ENCODE assay signal across 8 cellular contexts in the genomic region with DNA sequence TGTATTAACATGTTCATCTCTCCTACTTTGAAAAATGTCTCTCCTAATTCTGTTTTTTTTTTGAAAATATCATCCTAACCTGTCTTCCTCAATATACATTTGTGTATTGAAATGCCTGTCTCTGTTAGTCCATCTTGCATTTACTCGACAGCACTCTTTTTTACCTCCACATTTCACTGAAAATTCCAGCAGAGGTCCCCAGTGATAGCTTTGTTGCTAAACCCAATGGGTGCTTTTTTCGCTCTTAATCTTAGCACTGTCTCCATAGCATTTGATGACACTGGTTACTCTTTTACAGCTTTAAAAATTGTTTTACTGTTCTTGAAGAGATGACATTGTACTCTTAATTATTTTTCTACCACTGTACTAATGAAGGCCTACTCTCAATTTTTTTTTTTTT. TPM values are rescaled to one million over a fixed set of nuclear protein-coding genes. Genes with fewer than 3 reads are reported as not detected.
A peak's percentile ranks its signal among the peaks of the same experiment; 100 is the strongest.
DNase-seq lines count a peak whose midpoint lies in the region; ATAC-seq, FAIRE-seq and TF ChIP-seq lines count a peak whose summit lies in the region.

No MANE protein-coding gene starts in this region.

- H3K9me3 ChIP-seq in A549 (no peaks in the 10 kb centered on the region), heart left ventricle (no peaks in the 10 kb centered on the region), prostate gland (no peaks in the 10 kb centered on the region)

- H3K4me2 ChIP-seq in A549: no peak overlapping the region

- H3K9me3 Mint-ChIP-seq in CD14-positive monocyte: no peaks in the 10 kb centered on the region

- H3K27ac Mint-ChIP-seq in CD14-positive monocyte: peak overlapping the region in 1 of 7 donors; percentile 1

- no peak for FAIRE-seq in A549 (lab: Jason Lieb, UNC)

- H3K4me1 ChIP-seq in A549 (peaks cover 35% of the 10 kb centered on the region), heart left ventricle (peaks cover 0 to 56% (median 23%) of the 10 kb centered on the region in 12 donors), prostate gland (replicated peaks) (peaks cover 3% of the 10 kb centered on the region)

- H3K4me3 ChIP-seq in A549: no peak overlapping the region
- no peak overlapping the region for H3K4me3 ChIP-seq in GM12875 (ENCODE audit: low read depth, low read length)
- no peak overlapping the region for H3K4me3 ChIP-seq in heart left ventricle
- H3K4me3 ChIP-seq in prostate gland: no peak overlapping the region

- TF ChIP-seq POLR2A in A549 (IDR thresholded peaks at IDR 0.05; ENCODE audit: low read length): no peak
- no peak for TF ChIP-seq POLR2A in heart left ventricle (IDR thresholded peaks at IDR 0.05)
- TF ChIP-seq POLR2A in prostate gland (IDR thresholded peaks at IDR 0.05): no peak

- no peak overlapping the region for H3K4me3 Mint-ChIP-seq in CD14-positive monocyte

- TF ChIP-seq EP300 in A549 (IDR thresholded peaks at IDR 0.05): no peak

- ATAC-seq in A549 (peak; percentile 59 to 76; a peak in 3 of 6 replicates), heart left ventricle (peak in 2 of 4 donors; percentile 54 to 60), GM18858 (IDR thresholded peaks at IDR 0.05; ENCODE audit: unreplicated experiment) (no peak), GM18502 (IDR thresholded peaks at IDR 0.05; ENCODE audit: poor library complexity, unreplicated experiment) (no peak)

- H3K36me3 ChIP-seq in heart left ventricle (no peaks in the 10 kb centered on the region), prostate gland (no peaks in the 10 kb centered on the region)

- POLR2A ChIA-PET in A549 (lab: Yijun Ruan, JAX): interaction anchor here (0.7 kb wide), 1 partner anchor 158 kb away, joined by 4 read pairs; no protein-coding TSS in a partner anchor

- in situ Hi-C loops in SK-MEL-5 (cut with HindIII; ENCODE audit: low pct_unique_long_range_greater_than_20kb, low sequenced_read_pairs): no loop called here

- H3K27ac ChIP-seq in A549 (no peak overlapping the region; a peak in 1 of 6 replicates), heart left ventricle (no peak overlapping the region), prostate gland (no peak overlapping the region)

- H3K36me3 Mint-ChIP-seq in CD14-positive monocyte: peaks cover 9 to 17% of the 10 kb centered on the region in 2 donors

- H3K27me3 Mint-ChIP-seq in CD14-positive monocyte (ENCODE audit: low read depth in 3 of 3): peaks cover 0 to 1% (median 0%) of the 10 kb centered on the region in 3 donors

- TF ChIP-seq CTCF in A549 (IDR thresholded peaks at IDR 0.05) (peak; percentile 38), GM12875 (IDR thresholded peaks at IDR 0.05; ENCODE audit: borderline replicate concordance, insufficient read depth, low read depth, low read length) (peak; percentile 27; the same call in 1 of the 2 replicates), heart left ventricle (IDR thresholded peaks at IDR 0.05) (peak in 10 of 12 donors; percentile 23 to 57 (median 38)), prostate gland (IDR thresholded peaks at IDR 0.05) (peak in 1 of 4 experiments; percentile 10), CD14-positive monocyte (IDR thresholded peaks at IDR 0.05) (no peak)

- H3K27me3 ChIP-seq in heart left ventricle (no peaks in the 10 kb centered on the region), prostate gland (replicated peaks; ENCODE audit: insufficient read depth) (no peaks in the 10 kb centered on the region)

- CTCF ChIA-PET in A549 (lab: Yijun Ruan, JAX): interaction anchor here (0.6 to 2.4 kb wide), 15 partner anchors 9 to 696 kb away, joined by 3 to 13 read pairs (median 4); no protein-coding TSS in a partner anchor

- intact Hi-C loops in heart left ventricle (cut with DNase I) (loop anchor here in 5 of 10 donors (2.0 to 5.0 kb wide), 3 partner anchors 140 to 145 kb away; no protein-coding TSS in a partner anchor), prostate gland (cut with DNase I) (no loop called here), CD14-positive monocyte (cut with micrococcal nuclease) (loop anchor here in 1 of 2 donors (10.0 kb wide), 1 partner anchor 137 kb away; no protein-coding TSS in a partner anchor)

- H3K4me1 Mint-ChIP-seq in CD14-positive monocyte: peaks cover 29% of the 10 kb centered on the region

- TF ChIP-seq RAD21 in A549 (conservative IDR thresholded peaks at IDR 0.05 in 1 of 2, IDR thresholded peaks at IDR 0.05 in 1 of 2): peak; percentile 57 to 61

- 53% methylated on average over 2 of the region's 2 CpGs for WGBS in A549 (ENCODE audit: missing lambda C conversion rate)
- WGBS in heart left ventricle, 4 donors: 43 to 60% (median 59%) methylated on average over 2 of the region's 2 CpGs
- 90% methylated on average over 2 of the region's 2 CpGs for WGBS in prostate gland

- DNase-seq in A549 (ENCODE audit: low read depth in 1 of 2, low spot score in 1 of 2) (peak in 1 of 2 experiments; percentile 47), SK-MEL-5 (ENCODE audit: low read depth, low spot score) (peak; percentile 72), heart left ventricle (no peak), prostate gland (ENCODE audit: low spot score) (no peak), CD14-positive monocyte (ENCODE audit: low spot score) (no peak)

TF ChIP-seq in A549, 52 proteins besides CTCF, POLR2A, EP300 and RAD21:
- TF ChIP-seq KDM1A (IDR thresholded peaks at IDR 0.05; ENCODE audit: low read depth) (no peak), SMC3 (IDR thresholded peaks at IDR 0.05) (peak; percentile 59)

RNA-seq across cellular contexts. Expression of a gene that starts 10.8 kb away (rescaled TPM):
- polyA plus RNA-seq in A549 (2011; rRNA removed) (93.7 and 108 TPM in 2 replicates), A549 (2017; fragmentation: RNase III; extraction: RNeasy Plus Mini Kit Qiagen cat#74134 plus additional on column Dnase treatment) (45.1 to 52.9 TPM (median 52.6 TPM) in 3 replicates), heart left ventricle (10 to 100 TPM; 48.5 to 50.4 TPM), CD14-positive monocyte (10 to 100 TPM; 31.3 to 41.4 TPM)
- polyA plus RNA-seq in A549 (2012; cell fraction: cytosol; rRNA removed): 21.0 and 30.1 TPM in 2 replicates
- polyA plus RNA-seq in A549 (2012; cell fraction: nucleus; rRNA removed): 12.7 and 18.9 TPM in 2 replicates
- 139 and 185 TPM in 2 replicates for polyA minus RNA-seq in A549 (2011; rRNA and poly(A)+ RNA removed)
- 168 and 169 TPM in 2 replicates for total RNA-seq in SK-MEL-5 (2014; rRNA removed; shearing (Covaris generic))
- 78.1 and 96.7 TPM in 2 replicates for polyA plus RNA-seq in SK-MEL-5 (2015; cell fraction: cytosol; rRNA removed)
- polyA plus RNA-seq in SK-MEL-5 (2015; cell fraction: nucleus; rRNA removed): 181 and 213 TPM in 2 replicates
- total RNA-seq in heart left ventricle (10 to 100 TPM; 44.5 to 69.5 (median 53.5) TPM), prostate gland (100 to 1,000 TPM in 1 of 2 donors, 10 to 100 TPM in 1; 93.6 to 104 TPM)

Comparison
In these comparisons a context has a peak if more than half of its experiments do, and no peak if none do; other contexts are left out.
1. ATAC-seq: peak in A549 (2 of 2); none in GM18858 (single experiment) and GM18502 (single experiment).